1 cellular context compared by ENCODE assay signal in genomic region chr12:11650697-11651281, GRCh38.
A peak's percentile ranks its signal among the peaks of the same experiment; 100 is the strongest.
TF ChIP-seq lines count a peak whose summit lies in the region.

No MANE protein-coding gene starts in this region.

TF ChIP-seq in K562, 482 proteins besides CTCF, POLR2A, EP300 and RAD21 (continued from another document):
- TF ChIP-seq ZNF316 (IDR thresholded peaks at IDR 0.05) (0 out of 2 replicates have a peak, but pooled peaks have one; percentile 20), ZNF277 (CRISPR knock-in tag; IDR thresholded peaks at IDR 0.05; ENCODE audit: borderline replicate concordance) (no peak), CEBPG (CRISPR knock-in tag; IDR thresholded peaks at IDR 0.05) (no peak), CEBPG (tag; conservative IDR thresholded peaks at IDR 0.05 in 1 of 2, IDR thresholded peaks at IDR 0.05 in 1 of 2) (peak; percentile 58 to 73), ZNF57 (CRISPR knock-in tag; IDR thresholded peaks at IDR 0.05) (no peak), CEBPB (tag; IDR thresholded peaks at IDR 0.05) (peak; percentile 78), FOXK2 (conservative IDR thresholded peaks at IDR 0.05 in 1 of 2, IDR thresholded peaks at IDR 0.05 in 1 of 2; ENCODE audit: low read depth in 2 of 2) (0 out of 4 replicates have a peak, but pooled peaks of 1 of the 2 experiments have one; percentile 29), NFATC3 (IDR thresholded peaks at IDR 0.05) (0 out of 2 replicates have a peak, but pooled peaks have one; percentile 11), TRIM25 (IDR thresholded peaks at IDR 0.05; ENCODE audit: borderline replicate concordance) (no peak)
